19 cellular contexts compared by ENCODE assay signal in genomic region chr11:97850726-97851125, GRCh38.
DNase-seq lines count a peak whose midpoint lies in the region; TF ChIP-seq lines count a peak whose summit lies in the region.
"Had no signal": no experiment of that assay in that cellular context is flagged by ENCODE, and none has a peak within 500 bp of the region (broad histone marks: within the 10 kb centered on the region; RNA-seq: fewer than 3 reads in every experiment).

No MANE protein-coding gene starts in this region.

- no peak overlapping the region for H3K4me3 Mint-ChIP-seq in neural progenitor cell
- H3K4me3 Mint-ChIP-seq: B cell; CD4-positive, CD25-positive, alpha-beta regulatory T cell; CD8-positive, alpha-beta T cell; GM23338 had no signal

- no peak for TF ChIP-seq EP300 in sigmoid colon (IDR thresholded peaks at IDR 0.05)

- TF ChIP-seq CTCF in neural progenitor cell (IDR thresholded peaks at IDR 0.05) (no peak), sigmoid colon (IDR thresholded peaks at IDR 0.05) (no peak)

- H3K4me1 ChIP-seq in neural progenitor cell (peaks cover 10% of the 10 kb centered on the region), sigmoid colon (no peaks in the 10 kb centered on the region)
- H3K4me1 ChIP-seq: BLaER1, Caco-2 had no signal

- H3K27ac ChIP-seq in neural progenitor cell: no peak overlapping the region
- H3K27ac ChIP-seq in sigmoid colon: no peak overlapping the region
- H3K27ac ChIP-seq: 22Rv1, BLaER1, C4-2B had no signal

- no peaks in the 10 kb centered on the region for H3K36me3 Mint-ChIP-seq in neural progenitor cell
- H3K36me3 Mint-ChIP-seq: CD4-positive, CD25-positive, alpha-beta regulatory T cell; CD8-positive, alpha-beta T cell had no signal

- H3K4me2 ChIP-seq in neural progenitor cell: no peak overlapping the region
- H3K4me2 ChIP-seq: BLaER1 had no signal

- no peaks in the 10 kb centered on the region for H3K27me3 Mint-ChIP-seq in neural progenitor cell (ENCODE audit: insufficient read depth, low read depth)
- H3K27me3 Mint-ChIP-seq: B cell; CD4-positive, CD25-positive, alpha-beta regulatory T cell had no signal

- intact Hi-C loops in sigmoid colon (cut with DNase I): no loop called here

- H3K9me3 Mint-ChIP-seq in neural progenitor cell: no peaks in the 10 kb centered on the region
- H3K9me3 Mint-ChIP-seq: GM23338 had no signal

- H3K27me3 ChIP-seq in neural progenitor cell (no peaks in the 10 kb centered on the region), sigmoid colon (no peaks in the 10 kb centered on the region)
- H3K27me3 ChIP-seq: BLaER1 had no signal

- H3K4me3 ChIP-seq in neural progenitor cell (no peak overlapping the region), sigmoid colon (no peak overlapping the region)
- H3K4me3 ChIP-seq: BLaER1, GM23338 had no signal

- H3K36me3 ChIP-seq in neural progenitor cell (no peaks in the 10 kb centered on the region), sigmoid colon (no peaks in the 10 kb centered on the region)
- H3K36me3 ChIP-seq: BLaER1 had no signal

- H3F3A ChIP-seq in neural progenitor cell (ENCODE audit: low read depth): no peaks in the 10 kb centered on the region

- no peak overlapping the region for H2AFZ ChIP-seq in neural progenitor cell (replicated peaks)
- H2AFZ ChIP-seq: GM23338 had no signal

- H4K20me1 ChIP-seq in neural progenitor cell (ENCODE audit: low read depth): no peaks in the 10 kb centered on the region
- H4K20me1 ChIP-seq: BLaER1 had no signal

- no peak overlapping the region for H3K9ac ChIP-seq in neural progenitor cell
- H3K9ac ChIP-seq: BLaER1 had no signal

- H3K79me2 ChIP-seq in neural progenitor cell (ENCODE audit: low read depth): no peaks in the 10 kb centered on the region

- DNase-seq in ELF-1 (ENCODE audit: low read depth, low spot score) (peak; percentile 23), ecto neural progenitor cell (ENCODE audit: low spot score) (peak; percentile 49), neural progenitor cell (ENCODE audit: low spot score) (peak; percentile 51), D341Med (ENCODE audit: low spot score) (no peak), sigmoid colon (no peak)
- no peak for DNase-seq in activated CD4-positive, alpha-beta T cell treated with anti-CD3 and anti-CD28 coated beads, Interleukin-2, amount 50 U/mL, for 48 hours
- DNase-seq: Caco-2; CD4-positive, CD25-positive, alpha-beta regulatory T cell; CD8-positive, alpha-beta T cell; DMS 273 treated with DMSO at 0.1 percent for 48 hours; DMS79; EL; GF-D8; HCEC 1CT had no signal

- H3K4me1 Mint-ChIP-seq in neural progenitor cell: peaks cover 8% of the 10 kb centered on the region
- H3K4me1 Mint-ChIP-seq: B cell; CD4-positive, CD25-positive, alpha-beta regulatory T cell had no signal

- no peak overlapping the region for H3K27ac Mint-ChIP-seq in neural progenitor cell
- H3K27ac Mint-ChIP-seq: B cell; CD4-positive, CD25-positive, alpha-beta regulatory T cell; CD8-positive, alpha-beta T cell; GM23338 had no signal

- no peak for TF ChIP-seq POLR2A in sigmoid colon (IDR thresholded peaks at IDR 0.05)

- no peaks in the 10 kb centered on the region for H3K9me3 ChIP-seq in neural progenitor cell (ENCODE audit: low read depth)
- no peaks in the 10 kb centered on the region for H3K9me3 ChIP-seq in sigmoid colon
- H3K9me3 ChIP-seq: BLaER1, Caco-2 had no signal

Comparison
In these comparisons a context has a peak if more than half of its experiments do, and no peak if none do; other contexts are left out.
1. DNase-seq: peak in ELF-1 (single experiment), ecto neural progenitor cell (single experiment) and neural progenitor cell (single experiment); none in activated CD4-positive, alpha-beta T cell treated with anti-CD3 and anti-CD28 coated beads, Interleukin-2, amount 50 U/mL, for 48 hours (0 of 2), D341Med (single experiment) and sigmoid colon (single experiment).